ENCODE assay signal across 13 cellular contexts in genomic region chr5:128669803-128670202, GRCh38.
DNase-seq lines count a peak whose midpoint lies in the region; ATAC-seq, FAIRE-seq and TF ChIP-seq lines count a peak whose summit lies in the region.
"Had no signal": no experiment of that assay in that cellular context is flagged by ENCODE, and none has a peak within 500 bp of the region (broad histone marks: within the 10 kb centered on the region; RNA-seq: fewer than 3 reads in every experiment).

No MANE protein-coding gene starts in this region.

- ATAC-seq in GM18868 (IDR thresholded peaks at IDR 0.05; ENCODE audit: unreplicated experiment) (peak; percentile 80), HG03442 (IDR thresholded peaks at IDR 0.05; ENCODE audit: unreplicated experiment) (peak; percentile 86), HG03196 (IDR thresholded peaks at IDR 0.05; ENCODE audit: unreplicated experiment) (no peak), HG03045 (IDR thresholded peaks at IDR 0.05; ENCODE audit: unreplicated experiment) (no peak)
- ATAC-seq: left colon, T-helper 17 cell had no signal

- no peaks in the 10 kb centered on the region for H3K27me3 ChIP-seq in bronchial epithelial cell (ENCODE audit: control insufficient read depth, insufficient read depth, low read length)

- FAIRE-seq in bronchial epithelial cell (lab: Jason Lieb, UNC), result peak; percentile 18
- no peak for FAIRE-seq in GM12892 (lab: Jason Lieb, UNC)

- no peaks in the 10 kb centered on the region for H3K36me3 ChIP-seq in bronchial epithelial cell (ENCODE audit: control insufficient read depth, insufficient read depth, low read length)

- TF ChIP-seq CTCF in bronchial epithelial cell (IDR thresholded peaks at IDR 0.05; ENCODE audit: insufficient read depth, low read length, severe bottlenecking), result no peak

- TF ChIP-seq POLR2A in GM12892 (IDR thresholded peaks at IDR 0.05; ENCODE audit: low read depth, low read length), result no peak

- DNase-seq in A172 (ENCODE audit: low spot score) (peak; percentile 51), bronchial epithelial cell (ENCODE audit: low read depth) (peak; percentile 46), GM12892 (ENCODE audit: insufficient read length) (no peak), hippocampal formation (lab: John Stamatoyannopoulos, UW) (no peak)
- DNase-seq: activated CD4-positive, CD25-positive, alpha-beta regulatory T cell treated with anti-CD3 and anti-CD28 coated beads, Interleukin-2, amount 50 U/mL, for 72 hours; left colon; NCI-H2081; NCI-H774; T-helper 17 cell had no signal

- no peak overlapping the region for H3K4me3 ChIP-seq in bronchial epithelial cell (ENCODE audit: low read depth, low read length)

Comparison
In these comparisons a context has a peak if more than half of its experiments do, and no peak if none do; other contexts are left out.
1. DNase-seq: peak in A172 (single experiment) and bronchial epithelial cell (single experiment); none in GM12892 (single experiment) and hippocampal formation (0 of 2).
2. ATAC-seq: peak in GM18868 (single experiment) and HG03442 (single experiment); none in HG03196 (single experiment) and HG03045 (single experiment).